In genomic region chr14:31941487-31941886, GRCh38 we compare ENCODE assay signal across 18 cellular contexts.
"Had no signal": no experiment of that assay in that cellular context is flagged by ENCODE, and none has a peak within 500 bp of the region (broad histone marks: within the 10 kb centered on the region; RNA-seq: fewer than 3 reads in every experiment).

No MANE protein-coding gene starts in this region.

- H3K9me3 ChIP-seq: esophagus squamous epithelium, gastroesophageal sphincter, left ventricle myocardium inferior, lower lobe of right lung, ovary, right atrium auricular region, vagina had no signal

- H3K27me3 ChIP-seq: esophagus squamous epithelium, gastroesophageal sphincter, neural progenitor cell, ovary, right atrium auricular region, vagina had no signal

- H3K4me2 ChIP-seq: neural progenitor cell had no signal

- H3K36me3 ChIP-seq: esophagus squamous epithelium, gastroesophageal sphincter, left ventricle myocardium inferior, lower lobe of right lung, neural progenitor cell, ovary, right atrium auricular region, vagina had no signal

- H3K9ac ChIP-seq: neural progenitor cell had no signal

- FAIRE-seq: kidney, small intestine had no signal

- H3K4me3 ChIP-seq: esophagus squamous epithelium, gastroesophageal sphincter, left ventricle myocardium inferior, lower lobe of right lung, neural progenitor cell, ovary, right atrium auricular region, vagina had no signal

- H3K4me1 ChIP-seq: gastroesophageal sphincter, lower lobe of right lung, neural progenitor cell had no signal

- ATAC-seq: gastroesophageal sphincter; left cardiac atrium; lower lobe of right lung; natural killer cell treated with Interleukin-12 subunit alpha and Interleukin-12 subunit beta and Interleukin-15 and Interleukin-18, amount 100 ng/mL, for 72 hours had no signal

- DNase-seq: dermis blood vessel endothelial cell; esophagus squamous epithelium; kidney; left cardiac atrium; left ventricle myocardium inferior; lower lobe of right lung; mesenchymal stem cell; midbrain; nucleus accumbens; ovary; stimulated activated CD4-positive, alpha-beta T cell treated with anti-CD3 and anti-CD28 coated beads, Interleukin-12 subunit alpha, Interleukin-12 subunit beta, amount 100 ng/mL, for 4 hours; stimulated activated naive CD4-positive, alpha-beta T cell had no signal

- H2AFZ ChIP-seq: neural progenitor cell had no signal

- H3K27ac ChIP-seq: esophagus squamous epithelium, gastroesophageal sphincter, left ventricle myocardium inferior, lower lobe of right lung, neural progenitor cell, ovary, right atrium auricular region, vagina had no signal
